Comparison of ENCODE assay signal across 8 cellular contexts in genomic region chr19:17554968-17555479, GRCh38. TPM values are rescaled to one million over a fixed set of nuclear protein-coding genes. Genes with fewer than 3 reads are reported as not detected.
DNase-seq lines count a peak whose midpoint lies in the region; ATAC-seq and TF ChIP-seq lines count a peak whose summit lies in the region.

No MANE protein-coding gene starts in this region.

- H3K9ac ChIP-seq in mammary epithelial cell (ENCODE audit: insufficient read depth, low read length): peak overlapping the region; percentile 15

- no peaks in the 10 kb centered on the region for H3K36me3 ChIP-seq in mammary epithelial cell (ENCODE audit: insufficient read depth, low read length)

- peak; percentile 5 for ATAC-seq in HG02885 (IDR thresholded peaks at IDR 0.05; ENCODE audit: poor library complexity, unreplicated experiment)
- ATAC-seq in naive B cell (ENCODE audit: low read depth in 2 of 2): peak; percentile 6
- ATAC-seq in HG03280 (IDR thresholded peaks at IDR 0.05; ENCODE audit: unreplicated experiment): no peak

- H3K4me3 ChIP-seq in AG09309 (ENCODE audit: control insufficient read depth, low read depth, low read length): peak overlapping the region; percentile 89
- peak overlapping the region; percentile 28 to 99 (median 95) for H3K4me3 ChIP-seq in mammary epithelial cell (replicated peaks in 1 of 3; ENCODE audit: insufficient read depth in 1 of 3, low read depth in 2 of 3, low read length in 3 of 3)

- H3K36me3 Mint-ChIP-seq in naive B cell: peaks cover 8 to 13% of the 10 kb centered on the region in 2 donors

- CTCF ChIA-PET in mammary epithelial cell (lab: Charles Lee; ENCODE audit: low non-redundant PET): no interaction called here

- peak overlapping the region; percentile 74 to 95 (median 92) for H3K27ac Mint-ChIP-seq in naive B cell

- H4K20me1 ChIP-seq in mammary epithelial cell (ENCODE audit: insufficient read depth, low read length): no peaks in the 10 kb centered on the region

- BruUV-seq in mammary epithelial cell (replicated peaks; lab: Mats Ljungman, UMichigan): no TSS peak

- H3K4me1 Mint-ChIP-seq in naive B cell: peaks cover 9 to 28% (median 15%) of the 10 kb centered on the region in 3 donors

- H3K79me2 ChIP-seq in mammary epithelial cell (ENCODE audit: insufficient read depth, low read length): peaks cover 36% of the 10 kb centered on the region

- H3K4me1 ChIP-seq in mammary epithelial cell (ENCODE audit: insufficient read depth, low read length): peaks cover 9% of the 10 kb centered on the region

- dilution Hi-C loops in mammary epithelial cell (cut with HindIII; ENCODE audit: low sequenced_read_pairs): loop anchor here (5.0 kb wide), 1 partner anchor 33 kb away; no protein-coding TSS in a partner anchor

- H2AFZ ChIP-seq in mammary epithelial cell (ENCODE audit: low read depth, low read length): peak overlapping the region; percentile 98

- peak overlapping the region; percentile 31 to 94 (median 86) for H3K4me3 Mint-ChIP-seq in naive B cell

- TF ChIP-seq CTCF in AG09309 (IDR thresholded peaks at IDR 0.05; ENCODE audit: control insufficient read depth, insufficient read depth, low read depth, low read length, missing control alignments) (no peak), mammary epithelial cell (conservative IDR thresholded peaks at IDR 0.05 in 1 of 2, IDR thresholded peaks at IDR 0.05 in 1 of 2; ENCODE audit: extremely low read depth in 1 of 2, insufficient read depth in 1 of 2, low read depth in 1 of 2, low read length in 2 of 2) (no peak)

- DNase-seq in AG09309 (ENCODE audit: low read depth) (no peak), mammary epithelial cell (no peak), naive B cell (no peak), cortex of kidney (lab: John Stamatoyannopoulos, UW) (no peak), UCSD-AML1 (lab: John Stamatoyannopoulos, UW; ENCODE audit: unreplicated experiment) (no peak)
- DNase-seq in stimulated activated naive CD4-positive, alpha-beta T cell (lab: John Stamatoyannopoulos, UW): no peak

- H3K9me3 ChIP-seq in mammary epithelial cell (replicated peaks; ENCODE audit: insufficient read depth, low read length): no peaks in the 10 kb centered on the region

- H3K27ac ChIP-seq in mammary epithelial cell (ENCODE audit: insufficient read depth, low read depth, low read length): peak overlapping the region; percentile 6

- H3K4me2 ChIP-seq in mammary epithelial cell (ENCODE audit: insufficient read depth, low read depth, low read length): peak overlapping the region; percentile 83

- H3K27me3 Mint-ChIP-seq in naive B cell: no peaks in the 10 kb centered on the region

- 10% methylated on average over 17 of the region's 19 CpGs for WGBS in mammary epithelial cell (ENCODE audit: low coverage, missing lambda C conversion rate)

- H3K27me3 ChIP-seq in mammary epithelial cell (ENCODE audit: insufficient read depth, low read length): no peaks in the 10 kb centered on the region

- intact Hi-C loops in mammary epithelial cell (cut with micrococcal nuclease): loop anchor here (1.0 kb wide), 2 partner anchors 43 to 86 kb away; no protein-coding TSS in a partner anchor

- in situ Hi-C loops in mammary epithelial cell (cut with MboI; ENCODE audit: low sequenced_read_pairs in 2 of 2): no loop called here

- no peaks in the 10 kb centered on the region for H3K9me3 Mint-ChIP-seq in naive B cell

RNA-seq across cellular contexts. Expression of gene COLGALT1, which starts 0.4 kb away (rescaled TPM):
- 10 to 100 TPM; 74.2 to 92.5 TPM for total RNA-seq in mammary epithelial cell
- 127 TPM for polyA plus RNA-seq in mammary epithelial cell
- polyA minus RNA-seq in mammary epithelial cell: 162 TPM
- 10 to 100 TPM in 5 of 6 donors, 1 to 10 TPM in 1; 5.2 to 21.8 (median 15.2) TPM for polyA plus RNA-seq in naive B cell (ENCODE audit: low read depth in 6 of 6)

RNA-seq across cellular contexts. Expression of gene PGLS, which starts 43.6 kb away (rescaled TPM):
- 100 to 1,000 TPM in 1 of 2 donors, 10 to 100 TPM in 1; 57.2 to 101 TPM for total RNA-seq in mammary epithelial cell
- polyA plus RNA-seq in mammary epithelial cell (56.6 TPM), naive B cell (ENCODE audit: low read depth in 6 of 6) (10 to 100 TPM; 32.3 to 79.7 (median 73.0) TPM)
- polyA minus RNA-seq in mammary epithelial cell: 68.2 TPM
